In the genomic region with DNA sequence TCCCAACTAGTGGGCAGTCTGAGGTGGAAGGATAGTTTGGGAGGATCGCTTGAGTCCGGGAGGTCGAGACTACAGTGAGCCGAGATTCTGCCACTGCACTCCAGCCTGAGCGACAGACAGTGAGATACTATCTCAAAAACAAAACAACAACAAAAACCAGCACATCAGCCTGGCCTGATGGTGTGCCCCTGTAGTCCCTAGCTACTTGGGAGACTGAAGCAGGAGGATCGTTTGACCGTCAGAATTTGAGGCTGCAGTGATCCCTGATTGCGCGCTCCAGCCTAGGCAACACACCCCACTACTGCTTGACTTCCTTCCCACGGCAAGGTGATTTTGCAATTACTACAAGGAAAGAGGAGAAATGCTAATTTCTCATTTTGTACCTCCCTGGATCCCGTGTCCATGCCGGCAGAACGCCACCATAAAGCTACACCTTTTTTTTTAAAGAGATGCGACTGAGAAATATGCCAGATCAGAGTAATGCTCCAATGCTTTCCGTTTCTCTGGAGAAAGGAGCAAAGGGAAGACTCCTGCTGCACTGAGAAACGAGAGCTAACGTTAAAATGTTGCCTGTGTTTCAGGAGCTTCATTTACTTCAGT, we compare ENCODE assay signal across 8 cellular contexts. TPM values are rescaled to one million over a fixed set of nuclear protein-coding genes. Genes with fewer than 3 reads are reported as not detected.
DNase-seq lines count a peak whose midpoint lies in the region; ATAC-seq and TF ChIP-seq lines count a peak whose summit lies in the region.

No MANE protein-coding gene starts in this region.

- peak overlapping the region; percentile 93 for H3K27ac Mint-ChIP-seq in activated CD4-positive, alpha-beta memory T cell treated with anti-CD3 and anti-CD28 coated beads, Interleukin-2, amount 10 ng/mL, durations not matched to agents 7 days and 5 days
- H3K27ac Mint-ChIP-seq in osteocyte (ENCODE audit: unreplicated experiment), result peak overlapping the region; percentile 96

- CTCF ChIA-PET in activated CD4-positive, alpha-beta memory T cell treated with anti-CD3 and anti-CD28 coated beads, Interleukin-2, amount 10 ng/mL, durations not matched to agents 7 days and 5 days (lab: Charles Lee), result interaction anchor here (1.8 to 2.0 kb wide), 2 partner anchors 10 to 33 kb away, joined by 4 to 6 read pairs; no protein-coding TSS in a partner anchor

- H3K36me3 Mint-ChIP-seq in activated CD4-positive, alpha-beta memory T cell treated with anti-CD3 and anti-CD28 coated beads, Interleukin-2, amount 10 ng/mL, durations not matched to agents 7 days and 5 days (ENCODE audit: low read depth), result peaks cover 18% of the 10 kb centered on the region
- H3K36me3 Mint-ChIP-seq in osteocyte (ENCODE audit: unreplicated experiment), result peaks cover 2% of the 10 kb centered on the region

- no peaks in the 10 kb centered on the region for H3K9me3 Mint-ChIP-seq in activated CD4-positive, alpha-beta memory T cell treated with anti-CD3 and anti-CD28 coated beads, Interleukin-2, amount 10 ng/mL, durations not matched to agents 7 days and 5 days
- H3K9me3 Mint-ChIP-seq in osteocyte (ENCODE audit: unreplicated experiment), result no peaks in the 10 kb centered on the region

- H3K4me3 ChIP-seq in HL-60 (replicated peaks; ENCODE audit: insufficient read depth, low read length), result peak overlapping the region; percentile 77
- H3K4me3 ChIP-seq in gastroesophageal sphincter, result peak overlapping the region; percentile 71 to 90

- WGBS in gastroesophageal sphincter (ENCODE audit: low coverage in 1 of 2), 2 donors, result 3% methylated on average over 12 to 17 of the region's 17 CpGs

- peaks cover 0 to 4% of the 10 kb centered on the region in 2 donors for H3K36me3 ChIP-seq in gastroesophageal sphincter

- TF ChIP-seq POLR2A in gastroesophageal sphincter (IDR thresholded peaks at IDR 0.05), result no peak

- TF ChIP-seq EP300 in gastroesophageal sphincter (IDR thresholded peaks at IDR 0.05), result no peak

- peak; percentile 5 for DNase-seq in AG08396 (ENCODE audit: low spot score)
- DNase-seq in HL-60 (ENCODE audit: low read depth in 1 of 2, low spot score in 1 of 2), result peak in 1 of 2 experiments; percentile 43
- DNase-seq in activated CD4-positive, alpha-beta memory T cell treated with anti-CD3 and anti-CD28 coated beads, Interleukin-2, amount 10 ng/mL, durations not matched to agents 7 days and 5 days, result peak; percentile 29
- no peak for DNase-seq in osteocyte (ENCODE audit: extremely low spot score, unreplicated experiment)
- no peak for DNase-seq in NCI-H2107 treated with DMSO at 0.1 percent for 48 hours (lab: John Stamatoyannopoulos, UW; ENCODE audit: unreplicated experiment)
- DNase-seq in SHP77 treated with DMSO at 0.1 percent for 48 hours (lab: John Stamatoyannopoulos, UW), result no peak

- H3K27ac ChIP-seq in HL-60 (replicated peaks), result peak overlapping the region; percentile 76
- H3K27ac ChIP-seq in gastroesophageal sphincter, result peak overlapping the region; percentile 54 to 89 (median 87)

- peak overlapping the region; percentile 87 for H3K4me3 Mint-ChIP-seq in activated CD4-positive, alpha-beta memory T cell treated with anti-CD3 and anti-CD28 coated beads, Interleukin-2, amount 10 ng/mL, durations not matched to agents 7 days and 5 days
- peak overlapping the region; percentile 91 for H3K4me3 Mint-ChIP-seq in osteocyte (ENCODE audit: unreplicated experiment)

- no peaks in the 10 kb centered on the region for H3K9me3 ChIP-seq in gastroesophageal sphincter

- TF ChIP-seq CTCF in HL-60 (IDR thresholded peaks at IDR 0.05; ENCODE audit: insufficient read depth, low read length) (no peak), gastroesophageal sphincter (IDR thresholded peaks at IDR 0.05) (no peak), osteocyte (IDR thresholded peaks at IDR 0.05) (no peak)

- H3K27me3 ChIP-seq in HL-60 (ENCODE audit: insufficient read depth, poor library complexity, severe bottlenecking) (no peaks in the 10 kb centered on the region), gastroesophageal sphincter (no peaks in the 10 kb centered on the region)

- H3K4me1 ChIP-seq in gastroesophageal sphincter, result peaks cover 7 to 43% (median 9%) of the 10 kb centered on the region in 3 donors

- peaks cover 37% of the 10 kb centered on the region for H3K4me1 Mint-ChIP-seq in activated CD4-positive, alpha-beta memory T cell treated with anti-CD3 and anti-CD28 coated beads, Interleukin-2, amount 10 ng/mL, durations not matched to agents 7 days and 5 days
- H3K4me1 Mint-ChIP-seq in osteocyte (ENCODE audit: unreplicated experiment), result peaks cover 41% of the 10 kb centered on the region

- POLR2A ChIA-PET in activated CD4-positive, alpha-beta memory T cell treated with anti-CD3 and anti-CD28 coated beads, Interleukin-2, amount 10 ng/mL, durations not matched to agents 7 days and 5 days (lab: Charles Lee), result interaction anchor here (0.6 to 4.3 kb wide), 19 partner anchors 9 to 836 kb away, joined by 3 to 44 read pairs (median 5); partner anchors contain the start of genes AP4S1, DTD2, G2E3 and HEATR5A

- ATAC-seq in GM18861 (IDR thresholded peaks at IDR 0.05; ENCODE audit: unreplicated experiment) (peak; percentile 3), gastroesophageal sphincter (peak; percentile 6)

- no peaks in the 10 kb centered on the region for H3K27me3 Mint-ChIP-seq in activated CD4-positive, alpha-beta memory T cell treated with anti-CD3 and anti-CD28 coated beads, Interleukin-2, amount 10 ng/mL, durations not matched to agents 7 days and 5 days
- no peaks in the 10 kb centered on the region for H3K27me3 Mint-ChIP-seq in osteocyte (ENCODE audit: unreplicated experiment)

RNA-seq across cellular contexts. Expression of gene SCFD1, which starts 0.7 kb away (rescaled TPM):
- 10 to 100 TPM; 61.8 to 65.4 TPM for total RNA-seq in activated CD4-positive, alpha-beta memory T cell treated with anti-CD3 and anti-CD28 coated beads, Interleukin-2, amount 10 ng/mL, durations not matched to agents 7 days and 5 days
- 10 to 100 TPM; 31.6 to 48.4 (median 42.5) TPM for total RNA-seq in gastroesophageal sphincter
- 90.9 and 107 TPM in 2 replicates for total RNA-seq in osteocyte

Comparison
In these comparisons a context has a peak if more than half of its experiments do, and no peak if none do; other contexts are left out.
1. DNase-seq: peak in AG08396 (single experiment) and activated CD4-positive, alpha-beta memory T cell treated with anti-CD3 and anti-CD28 coated beads, Interleukin-2, amount 10 ng/mL, durations not matched to agents 7 days and 5 days (single experiment); none in osteocyte (single experiment), NCI-H2107 treated with DMSO at 0.1 percent for 48 hours (single experiment) and SHP77 treated with DMSO at 0.1 percent for 48 hours (single experiment).